In the genomic region with DNA sequence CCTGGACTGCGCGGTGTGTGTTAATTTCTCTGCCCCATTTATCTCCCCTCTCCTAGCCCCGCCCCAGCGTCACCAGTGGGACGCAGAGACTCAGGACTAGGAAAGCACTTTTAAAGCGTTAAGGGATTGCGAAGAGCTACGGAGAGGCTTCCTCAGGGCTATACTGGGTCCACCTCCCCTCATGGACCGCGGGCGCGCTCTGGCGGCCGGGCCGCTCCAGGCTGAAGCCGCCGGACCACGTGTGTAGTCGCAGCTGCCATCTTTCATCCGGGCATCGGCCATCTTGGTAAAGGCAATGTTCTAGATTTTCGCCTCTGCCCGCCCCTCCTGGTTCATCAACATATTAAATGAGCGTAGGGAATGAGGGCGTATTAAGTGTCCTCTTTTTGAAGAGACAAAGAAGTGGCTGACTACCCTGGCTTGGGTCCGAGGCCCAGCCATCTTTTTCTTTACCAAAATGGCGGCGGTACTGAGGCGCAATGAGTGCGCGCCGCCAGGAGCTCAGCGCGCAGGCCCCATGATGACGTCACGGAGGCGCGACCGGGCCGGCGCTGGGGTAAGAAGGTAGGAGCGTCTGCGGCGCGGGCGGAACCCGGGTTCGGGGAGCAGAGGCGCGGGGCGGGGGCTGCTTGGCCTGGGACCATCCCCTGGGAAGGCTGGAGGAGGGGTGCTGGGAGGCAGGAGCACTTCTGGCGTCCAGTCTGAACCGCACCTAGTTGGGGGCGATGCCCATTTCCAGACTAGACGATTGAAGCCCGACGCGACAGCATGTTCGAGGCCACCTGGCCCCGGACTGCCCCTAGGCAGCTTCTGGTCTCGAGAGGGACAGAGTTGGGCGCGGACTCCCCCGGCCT, we compare ENCODE assay signal across 8 cellular contexts. TPM values are rescaled to one million over a fixed set of nuclear protein-coding genes. Genes with fewer than 3 reads are reported as not detected.
A peak's percentile ranks its signal among the peaks of the same experiment; 100 is the strongest.
DNase-seq lines count a peak whose midpoint lies in the region; ATAC-seq, FAIRE-seq and TF ChIP-seq lines count a peak whose summit lies in the region.

Gene CCDC124 (plus strand): TSS at position 531 of the 854 bp plus-strand sequence. CDS start 3,406 bp downstream, outside the sequence.

- DNase-seq in GM13977 (ENCODE audit: low spot score), result peak; percentile 92
- peak; percentile 77 for DNase-seq in NCI-H1436 treated with DMSO at 0.1 percent for 48 hours (lab: John Stamatoyannopoulos, UW)
- peak; percentile 90 for DNase-seq in amniotic stem cell (lab: John Stamatoyannopoulos, UW)
- peak; percentile 94 for DNase-seq in left ventricle myocardium superior
- DNase-seq in pulmonary artery endothelial cell (ENCODE audit: low read depth, low spot score), result peak; percentile 61
- peak; percentile 88 for DNase-seq in urothelium cell line (ENCODE audit: low spot score)

- in situ Hi-C loops in GM13977 (cut with MboI; ENCODE audit: low pct_unique_long_range_greater_than_20kb, low sequenced_read_pairs, unreplicated experiment), result loop anchor here (5.0 to 25.0 kb wide), 2 partner anchors 65 to 130 kb away; no protein-coding TSS in a partner anchor

- FAIRE-seq in urothelium cell line (lab: Jason Lieb, UNC), result no peak

- intact Hi-C loops in left ventricle myocardium superior (cut with micrococcal nuclease), result no loop called here

- ATAC-seq in HG02852 (IDR thresholded peaks at IDR 0.05; ENCODE audit: unreplicated experiment) (peak; percentile 69), left ventricle myocardium superior (peak; percentile 98)

- no peaks in the 10 kb centered on the region for H3K9me3 Mint-ChIP-seq in T-helper 1 cell treated with Interleukin-12 subunit alpha and Interleukin-12 subunit beta and Interleukin-4 antibody, amounts not matched to agents 30 μg/mL and 1 μg/mL, for 36 hours

- peak within 1 kb of the TSS; percentile 95 for H3K27ac Mint-ChIP-seq in T-helper 1 cell treated with Interleukin-12 subunit alpha and Interleukin-12 subunit beta and Interleukin-4 antibody, amounts not matched to agents 30 μg/mL and 1 μg/mL, for 36 hours

- H3K4me1 Mint-ChIP-seq in T-helper 1 cell treated with Interleukin-12 subunit alpha and Interleukin-12 subunit beta and Interleukin-4 antibody, amounts not matched to agents 30 μg/mL and 1 μg/mL, for 36 hours (ENCODE audit: low read depth), result peaks cover 15% of the 10 kb centered on the region

- no peaks in the 10 kb centered on the region for H3K27me3 Mint-ChIP-seq in T-helper 1 cell treated with Interleukin-12 subunit alpha and Interleukin-12 subunit beta and Interleukin-4 antibody, amounts not matched to agents 30 μg/mL and 1 μg/mL, for 36 hours (ENCODE audit: low read depth)

- H3K36me3 Mint-ChIP-seq in T-helper 1 cell treated with Interleukin-12 subunit alpha and Interleukin-12 subunit beta and Interleukin-4 antibody, amounts not matched to agents 30 μg/mL and 1 μg/mL, for 36 hours (ENCODE audit: low read depth), result no peaks in the 10 kb centered on the region

- peak; percentile 99 for TF ChIP-seq CTCF in GM13977 (IDR thresholded peaks at IDR 0.05; ENCODE audit: extremely low read depth, insufficient read depth, missing control alignments)

- peak within 1 kb of the TSS; percentile 93 for H3K4me3 Mint-ChIP-seq in T-helper 1 cell treated with Interleukin-12 subunit alpha and Interleukin-12 subunit beta and Interleukin-4 antibody, amounts not matched to agents 30 μg/mL and 1 μg/mL, for 36 hours

RNA-seq across cellular contexts. Expression of gene CCDC124, which starts in this region (rescaled TPM):
- 83.9 TPM for total RNA-seq in left ventricle myocardium superior
- 57.0 and 65.4 TPM in 2 replicates for total RNA-seq in pulmonary artery endothelial cell

Comparison
In these comparisons a context has a peak if more than half of its experiments do, and no peak if none do; other contexts are left out.
1. Peak in every context shown above with its lines: DNase-seq and ATAC-seq.